In genomic region chr15:64096486-64097431, GRCh38 we compare ENCODE assay signal across 8 cellular contexts. TPM values are rescaled to one million over a fixed set of nuclear protein-coding genes. Genes with fewer than 3 reads are reported as not detected.
DNase-seq lines count a peak whose midpoint lies in the region; ATAC-seq, FAIRE-seq and TF ChIP-seq lines count a peak whose summit lies in the region.

No MANE protein-coding gene starts in this region.

- no peak for TF ChIP-seq EP300 in suprapubic skin (IDR thresholded peaks at IDR 0.05)

- dilution Hi-C loops in keratinocyte (cut with MboI; ENCODE audit: extremely low pct_ligation_motif_present, low sequenced_read_pairs), result no loop called here

- peak in 2 of 3 experiments; percentile 27 to 37 for TF ChIP-seq CTCF in keratinocyte (optimal IDR thresholded peaks at IDR 0.05 in 1 of 3, IDR thresholded peaks at IDR 0.05 in 1 of 3, conservative IDR thresholded peaks at IDR 0.05 in 1 of 3; ENCODE audit: extremely low read depth in 1 of 3, insufficient read depth in 2 of 3, low read length in 3 of 3)
- no peak for TF ChIP-seq CTCF in suprapubic skin (IDR thresholded peaks at IDR 0.05)

- WGBS in suprapubic skin, result 4% methylated on average over 24 of the region's 24 CpGs

- H4K20me1 ChIP-seq in keratinocyte (ENCODE audit: control insufficient read depth, extremely low read depth, insufficient read depth, low read length), result no peaks in the 10 kb centered on the region

- TF ChIP-seq POLR2A in suprapubic skin (IDR thresholded peaks at IDR 0.05), result no peak

- H3K9me3 ChIP-seq in adipocyte (ENCODE audit: control insufficient read depth, low read length), result no peaks in the 10 kb centered on the region
- H3K9me3 ChIP-seq in keratinocyte (ENCODE audit: control insufficient read depth, low read depth, low read length), result no peaks in the 10 kb centered on the region
- no peaks in the 10 kb centered on the region for H3K9me3 ChIP-seq in suprapubic skin

- H3K4me1 ChIP-seq in adipocyte (ENCODE audit: control insufficient read depth, insufficient read depth, low read length), result peaks cover 65% of the 10 kb centered on the region
- H3K4me1 ChIP-seq in keratinocyte (ENCODE audit: control insufficient read depth, extremely low read depth, insufficient read depth, low read length), result peaks cover 52% of the 10 kb centered on the region
- peaks cover 76% of the 10 kb centered on the region for H3K4me1 ChIP-seq in suprapubic skin

- peak; percentile 4 for DNase-seq in DMS79 treated with DMSO at 0.1 percent for 48 hours (lab: John Stamatoyannopoulos, UW)
- peak; percentile 24 for DNase-seq in Jurkat, Clone E6-1 (ENCODE audit: low read depth, low spot score)
- peak; percentile 65 for DNase-seq in adipocyte (ENCODE audit: low read depth)
- no peak for DNase-seq in keratinocyte (ENCODE audit: low read depth, low spot score)
- DNase-seq in suprapubic skin (ENCODE audit: low spot score in 2 of 2), result no peak
- no peak for DNase-seq in NCI-H510A (lab: John Stamatoyannopoulos, UW)

- H3K36me3 ChIP-seq in adipocyte (ENCODE audit: control insufficient read depth, insufficient read depth, low read length, severe bottlenecking), result no peaks in the 10 kb centered on the region
- H3K36me3 ChIP-seq in keratinocyte (ENCODE audit: control insufficient read depth in 2 of 2, extremely low read depth in 1 of 2, insufficient read depth in 2 of 2, low read length in 2 of 2), result no peaks in the 10 kb centered on the region
- no peaks in the 10 kb centered on the region for H3K36me3 ChIP-seq in suprapubic skin

- peaks cover 4% of the 10 kb centered on the region for H3K9me1 ChIP-seq in keratinocyte (ENCODE audit: control insufficient read depth, extremely low read depth, insufficient read depth, low read length)

- H2AFZ ChIP-seq in keratinocyte (ENCODE audit: control insufficient read depth, low read length), result peak overlapping the region; percentile 82

- peak overlapping the region; percentile 84 for H3K4me2 ChIP-seq in keratinocyte (ENCODE audit: control insufficient read depth, extremely low read depth, insufficient read depth, low read depth, low read length)

- ATAC-seq in HG02973 (IDR thresholded peaks at IDR 0.05; ENCODE audit: unreplicated experiment) (no peak), GM21619 (IDR thresholded peaks at IDR 0.05; ENCODE audit: unreplicated experiment) (no peak)

- no peaks in the 10 kb centered on the region for H3K27me3 ChIP-seq in adipocyte (replicated peaks; ENCODE audit: control insufficient read depth, insufficient read depth, low read length)
- no peaks in the 10 kb centered on the region for H3K27me3 ChIP-seq in keratinocyte (ENCODE audit: control insufficient read depth, extremely low read depth, insufficient read depth, low read length)
- H3K27me3 ChIP-seq in suprapubic skin, result no peaks in the 10 kb centered on the region

- H3K9ac ChIP-seq in adipocyte (ENCODE audit: low read length) (peak overlapping the region; percentile 92), keratinocyte (ENCODE audit: control insufficient read depth, extremely low read depth, insufficient read depth, low read length) (peak overlapping the region; percentile 92)

- peak overlapping the region; percentile 98 for H3K4me3 ChIP-seq in Jurkat, Clone E6-1 (ENCODE audit: low read length)
- H3K4me3 ChIP-seq in adipocyte (ENCODE audit: low read length) (peak overlapping the region; percentile 85), keratinocyte (ENCODE audit: control insufficient read depth in 2 of 3, extremely low read depth in 1 of 3, insufficient read depth in 2 of 3, low read depth in 1 of 3, low read length in 3 of 3) (peak overlapping the region; percentile 85 to 97 (median 88)), suprapubic skin (peak overlapping the region; percentile 95)

- no peak for FAIRE-seq in keratinocyte (lab: Jason Lieb, UNC)

- peaks cover 80% of the 10 kb centered on the region for H3K79me2 ChIP-seq in keratinocyte (ENCODE audit: control insufficient read depth, insufficient read depth, low read length)

- H3K27ac ChIP-seq in keratinocyte (ENCODE audit: control insufficient read depth, insufficient read depth, low read length) (peak overlapping the region; percentile 70), suprapubic skin (peak overlapping the region; percentile 86)

RNA-seq across cellular contexts. Expression of gene SNX1, which starts 1.0 kb away (rescaled TPM):
- 82.8 TPM for polyA plus RNA-seq in Jurkat, Clone E6-1 (2012; ENCODE audit: insufficient read depth, insufficient read length)
- 78.1 to 90.2 TPM (median 86.5 TPM) in 3 replicates for polyA plus RNA-seq in keratinocyte
- polyA plus RNA-seq in keratinocyte (2011; ENCODE audit: low read depth), result 49.5 TPM
- 85.7 and 102 TPM in 2 replicates for polyA plus RNA-seq in keratinocyte (2011; cell fraction: cytosol; rRNA removed)
- polyA plus RNA-seq in keratinocyte (2011; cell fraction: nucleus; rRNA removed), result 133 and 137 TPM in 2 replicates
- polyA plus RNA-seq in keratinocyte (2012; ENCODE audit: low replicate concordance), result 52.4 and 71.7 TPM in 2 replicates
- polyA minus RNA-seq in keratinocyte, result 45.7 to 65.1 TPM (median 49.1 TPM) in 3 replicates
- polyA minus RNA-seq in keratinocyte (2011; cell fraction: cytosol; rRNA and poly(A)+ RNA removed), result 34.7 TPM
- polyA minus RNA-seq in keratinocyte (2011; cell fraction: nucleus; rRNA and poly(A)+ RNA removed), result 34.9 and 51.3 TPM in 2 replicates
- 10 to 100 TPM; 56.4 to 96.6 (median 68.6) TPM for total RNA-seq in suprapubic skin

RNA-seq across cellular contexts. Expression of gene CIAO2A, which starts 3.1 kb away (rescaled TPM):
- polyA plus RNA-seq in Jurkat, Clone E6-1 (2012; ENCODE audit: insufficient read depth, insufficient read length), result 59.9 TPM
- 50.2 to 111 TPM (median 51.8 TPM) in 3 replicates for polyA plus RNA-seq in keratinocyte
- polyA plus RNA-seq in keratinocyte (2011; ENCODE audit: low read depth), result 39.3 TPM
- 51.7 and 96.5 TPM in 2 replicates for polyA plus RNA-seq in keratinocyte (2011; cell fraction: cytosol; rRNA removed)
- 18.3 and 26.3 TPM in 2 replicates for polyA plus RNA-seq in keratinocyte (2011; cell fraction: nucleus; rRNA removed)
- 40.5 and 54.7 TPM in 2 replicates for polyA plus RNA-seq in keratinocyte (2012; ENCODE audit: low replicate concordance)
- polyA minus RNA-seq in keratinocyte, result 4.8 to 16.1 TPM (median 5.6 TPM) in 3 replicates
- 18.8 TPM for polyA minus RNA-seq in keratinocyte (2011; cell fraction: cytosol; rRNA and poly(A)+ RNA removed)
- 5.2 and 5.7 TPM in 2 replicates for polyA minus RNA-seq in keratinocyte (2011; cell fraction: nucleus; rRNA and poly(A)+ RNA removed)
- total RNA-seq in suprapubic skin, result 10 to 100 TPM; 19.1 to 37.0 (median 21.8) TPM

RNA-seq across cellular contexts. Expression of gene DAPK2, which starts 50.5 kb away (rescaled TPM):
- not detected for polyA plus RNA-seq in Jurkat, Clone E6-1 (2012; ENCODE audit: insufficient read depth, insufficient read length)
- 0.83 to 1.7 TPM (median 1.4 TPM) in 3 replicates for polyA plus RNA-seq in keratinocyte
- polyA plus RNA-seq in keratinocyte (2011; ENCODE audit: low read depth), result 5.5 TPM
- 1.2 and 1.6 TPM in 2 replicates for polyA plus RNA-seq in keratinocyte (2011; cell fraction: cytosol; rRNA removed)
- 3.3 and 4.8 TPM in 2 replicates for polyA plus RNA-seq in keratinocyte (2011; cell fraction: nucleus; rRNA removed)
- polyA plus RNA-seq in keratinocyte (2012; ENCODE audit: low replicate concordance), result 0.85 and 6.7 TPM in 2 replicates
- 0.56 to 1.6 TPM (median 1.3 TPM) in 3 replicates for polyA minus RNA-seq in keratinocyte
- polyA minus RNA-seq in keratinocyte (2011; cell fraction: cytosol; rRNA and poly(A)+ RNA removed), result not detected
- 3.4 and 4.4 TPM in 2 replicates for polyA minus RNA-seq in keratinocyte (2011; cell fraction: nucleus; rRNA and poly(A)+ RNA removed)
- 10 to 100 TPM; 13.1 to 30.8 (median 26.4) TPM for total RNA-seq in suprapubic skin

RNA-seq across cellular contexts. Expression of gene SNX22, which starts 54.8 kb away (rescaled TPM):
- polyA plus RNA-seq in Jurkat, Clone E6-1 (2012; ENCODE audit: insufficient read depth, insufficient read length), result 0.43 TPM
- polyA plus RNA-seq in keratinocyte, result 0.03 to 0.04 TPM in 2 of 3 replicates, not detected in the other
- polyA plus RNA-seq in keratinocyte (2011; ENCODE audit: low read depth), result not detected
- 0.01 TPM in 1 of 2 replicates, not detected in the other for polyA plus RNA-seq in keratinocyte (2011; cell fraction: cytosol; rRNA removed)
- 0.09 and 0.24 TPM in 2 replicates for polyA plus RNA-seq in keratinocyte (2011; cell fraction: nucleus; rRNA removed)
- 0.74 and 0.86 TPM in 2 replicates for polyA plus RNA-seq in keratinocyte (2012; ENCODE audit: low replicate concordance)
- 0.16 to 0.40 TPM (median 0.16 TPM) in 3 replicates for polyA minus RNA-seq in keratinocyte
- not detected for polyA minus RNA-seq in keratinocyte (2011; cell fraction: cytosol; rRNA and poly(A)+ RNA removed)
- 0.32 and 0.54 TPM in 2 replicates for polyA minus RNA-seq in keratinocyte (2011; cell fraction: nucleus; rRNA and poly(A)+ RNA removed)
- total RNA-seq in suprapubic skin, result under 1 TPM in 3 of 4 donors, not detected in 1; 0.19 to 0.80 (median 0.64) TPM

Comparison
In these comparisons a context has a peak if more than half of its experiments do, and no peak if none do; other contexts are left out.
1. DNase-seq: peak in DMS79 treated with DMSO at 0.1 percent for 48 hours (single experiment), Jurkat, Clone E6-1 (single experiment) and adipocyte (single experiment); none in keratinocyte (single experiment), suprapubic skin (0 of 2) and NCI-H510A (single experiment).
2. CTCF ChIP-seq: peak in keratinocyte (2 of 3); none in suprapubic skin (0 of 2).
3. Peak in every context shown above with its lines, with median percentiles within 50 percentile points of each other: H3K4me3 ChIP-seq.